In genomic region chr2:114008720-114009119, GRCh38 we compare ENCODE assay signal across 1 cellular context.
TF ChIP-seq lines count a peak whose summit lies in the region.

No MANE protein-coding gene starts in this region.

TF ChIP-seq in HepG2, 621 proteins besides CTCF, POLR2A, EP300 and RAD21:
- TF ChIP-seq FOXO1 (CRISPR knock-in tag; IDR thresholded peaks at IDR 0.05), result no peak
- TF ChIP-seq ZNF33A (CRISPR knock-in tag; IDR thresholded peaks at IDR 0.05; ENCODE audit: borderline replicate concordance), result no peak
- TF ChIP-seq NAIF1 (CRISPR knock-in tag; IDR thresholded peaks at IDR 0.05; ENCODE audit: borderline replicate concordance), result no peak
- TF ChIP-seq ZNF331 (CRISPR knock-in tag; IDR thresholded peaks at IDR 0.05), result peak; percentile 95
- TF ChIP-seq MZF1 (CRISPR knock-in tag; IDR thresholded peaks at IDR 0.05; ENCODE audit: borderline replicate concordance), result no peak
- no peak for TF ChIP-seq MXD3 (CRISPR knock-in tag; IDR thresholded peaks at IDR 0.05)
- TF ChIP-seq PCBP2 (optimal IDR thresholded peaks at IDR 0.05; ENCODE audit: low read depth, low read length, poor library complexity, severe bottlenecking), result no peak
